Comparison of ENCODE assay signal across 1 cellular context in genomic region chr14:93951798-93952540, GRCh38.
TF ChIP-seq lines count a peak whose summit lies in the region.

No MANE protein-coding gene starts in this region.

TF ChIP-seq in IMR-90, 13 proteins besides CTCF, POLR2A, EP300 and RAD21:
- TF ChIP-seq MAZ (IDR thresholded peaks at IDR 0.05; ENCODE audit: borderline replicate concordance, low read depth, low read length) (no peak), MXI1 (IDR thresholded peaks at IDR 0.05; ENCODE audit: borderline replicate concordance, low read depth, low read length) (no peak), FOS (IDR thresholded peaks at IDR 0.05; ENCODE audit: low read depth, low read length) (no peak), CEBPB (IDR thresholded peaks at IDR 0.05; ENCODE audit: low read depth, low read length) (no peak), NFE2L2 (IDR thresholded peaks at IDR 0.05; ENCODE audit: low read depth, low read length) (no peak), CHD1 (IDR thresholded peaks at IDR 0.05; ENCODE audit: low read depth, low read length) (no peak), USF2 (IDR thresholded peaks at IDR 0.05; ENCODE audit: low read depth, low read length) (no peak), BHLHE40 (IDR thresholded peaks at IDR 0.05; ENCODE audit: low read depth, low read length) (no peak)
- TF ChIP-seq, protein P1, sequence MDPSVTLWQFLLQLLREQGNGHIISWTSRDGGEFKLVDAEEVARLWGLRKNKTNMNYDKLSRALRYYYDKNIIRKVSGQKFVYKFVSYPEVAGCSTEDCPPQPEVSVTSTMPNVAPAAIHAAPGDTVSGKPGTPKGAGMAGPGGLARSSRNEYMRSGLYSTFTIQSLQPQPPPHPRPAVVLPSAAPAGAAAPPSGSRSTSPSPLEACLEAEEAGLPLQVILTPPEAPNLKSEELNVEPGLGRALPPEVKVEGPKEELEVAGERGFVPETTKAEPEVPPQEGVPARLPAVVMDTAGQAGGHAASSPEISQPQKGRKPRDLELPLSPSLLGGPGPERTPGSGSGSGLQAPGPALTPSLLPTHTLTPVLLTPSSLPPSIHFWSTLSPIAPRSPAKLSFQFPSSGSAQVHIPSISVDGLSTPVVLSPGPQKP (IDR thresholded peaks at IDR 0.05; ENCODE audit: borderline replicate concordance, low read depth, low read length) = no peak
